ENCODE assay signal across 10 cellular contexts in the genomic region with DNA sequence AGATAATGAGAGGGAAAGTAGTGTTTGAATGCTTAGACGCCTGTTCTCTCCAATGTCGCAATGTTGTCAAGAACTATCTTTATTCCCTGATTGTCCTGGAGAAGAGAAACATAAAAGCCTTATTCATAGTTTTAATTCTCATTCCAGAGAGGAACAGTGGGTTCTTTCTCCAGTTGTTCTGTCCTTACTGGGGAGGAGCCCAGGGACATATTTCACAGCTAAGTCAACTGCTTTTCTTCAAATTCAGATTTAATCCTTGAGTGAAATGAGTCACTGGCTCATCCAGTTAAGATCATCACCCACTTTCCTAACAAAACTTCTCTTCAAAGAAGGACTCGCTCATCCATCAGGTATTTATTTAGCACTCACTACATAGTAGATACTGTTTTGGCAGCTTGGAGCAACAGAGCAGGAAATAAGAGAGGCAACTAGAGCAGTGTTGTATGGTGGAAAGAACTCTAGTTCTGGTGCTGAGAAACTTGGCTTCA.
DNase-seq lines count a peak whose midpoint lies in the region; ATAC-seq and TF ChIP-seq lines count a peak whose summit lies in the region.
"Had no signal": no experiment of that assay in that cellular context is flagged by ENCODE, and none has a peak within 500 bp of the region (broad histone marks: within the 10 kb centered on the region; RNA-seq: fewer than 3 reads in every experiment).

No MANE protein-coding gene starts in this region.

- TF ChIP-seq CTCF in RWPE2 (IDR thresholded peaks at IDR 0.05; ENCODE audit: poor library complexity, severe bottlenecking), result no peak
- TF ChIP-seq CTCF in fibroblast of the aortic adventitia (IDR thresholded peaks at IDR 0.05; ENCODE audit: insufficient read depth, low read length), result no peak

- H3K4me3 ChIP-seq in RWPE2 (ENCODE audit: severe bottlenecking) (no peak overlapping the region), fibroblast of the aortic adventitia (ENCODE audit: low read depth, low read length) (no peak overlapping the region)

- H3K4me1 ChIP-seq in RWPE2 (ENCODE audit: insufficient read depth, poor library complexity, severe bottlenecking), result peaks cover 24% of the 10 kb centered on the region

- DNase-seq in AG08396 (ENCODE audit: low spot score) (peak; percentile 46), RWPE2 (ENCODE audit: low spot score) (no peak), fibroblast of the aortic adventitia (ENCODE audit: low read depth) (peak; percentile 79), non-pigmented ciliary epithelial cell (ENCODE audit: low read depth) (peak; percentile 70)
- DNase-seq: CD4-positive, CD25-positive, alpha-beta regulatory T cell; NK-92 treated with Interleukin-12 subunit alpha and Interleukin-12 subunit beta, amount 100 ng/mL, for 24 hours had no signal

- no peaks in the 10 kb centered on the region for H3K9me3 ChIP-seq in RWPE2 (ENCODE audit: severe bottlenecking)

- peak overlapping the region; percentile 93 for H3K27ac ChIP-seq in RWPE2 (ENCODE audit: poor library complexity, severe bottlenecking)

- peak; percentile 95 for ATAC-seq in RWPE2 (ENCODE audit: low read depth)
- no peak for ATAC-seq in GM18873 (IDR thresholded peaks at IDR 0.05; ENCODE audit: low FRiP score, unreplicated experiment)
- ATAC-seq in GM21786 (IDR thresholded peaks at IDR 0.05; ENCODE audit: unreplicated experiment), result no peak
- ATAC-seq in HG03175 (IDR thresholded peaks at IDR 0.05; ENCODE audit: unreplicated experiment), result no peak
- no peak for ATAC-seq in GM18867 (IDR thresholded peaks at IDR 0.05; ENCODE audit: unreplicated experiment)

- H3K36me3 ChIP-seq in RWPE2 (ENCODE audit: low read depth), result no peaks in the 10 kb centered on the region

- H3K27me3 ChIP-seq in RWPE2 (ENCODE audit: insufficient read depth, poor library complexity, severe bottlenecking), result no peaks in the 10 kb centered on the region
